9 cellular contexts compared by ENCODE assay signal in genomic region chr16:84751947-84752346, GRCh38. TPM values are rescaled to one million over a fixed set of nuclear protein-coding genes. Genes with fewer than 3 reads are reported as not detected.
A peak's percentile ranks its signal among the peaks of the same experiment; 100 is the strongest.
DNase-seq lines count a peak whose midpoint lies in the region; ATAC-seq, FAIRE-seq and TF ChIP-seq lines count a peak whose summit lies in the region.
"Had no signal": no experiment of that assay in that cellular context is flagged by ENCODE, and none has a peak within 500 bp of the region (broad histone marks: within the 10 kb centered on the region; RNA-seq: fewer than 3 reads in every experiment).

No MANE protein-coding gene starts in this region.

- H3K4me3 Mint-ChIP-seq in IgD-negative memory B cell: peak overlapping the region in 2 of 4 donors; percentile 33 to 75
- H3K4me3 Mint-ChIP-seq in type B pancreatic cell: peak overlapping the region; percentile 11

- H3K27ac Mint-ChIP-seq in IgD-negative memory B cell: peak overlapping the region; percentile 68 to 85 (median 76)
- H3K27ac Mint-ChIP-seq in type B pancreatic cell: peak overlapping the region; percentile 30

- peak; percentile 12 to 26 for DNase-seq in stimulated activated CD4-positive, alpha-beta T cell treated with anti-CD3 and anti-CD28 coated beads, Interleukin-12 subunit alpha, Interleukin-12 subunit beta, amount 100 ng/mL, for 24 hours (ENCODE audit: low read depth in 2 of 2)
- no peak for DNase-seq in stimulated activated CD4-positive, alpha-beta T cell treated with anti-CD3 and anti-CD28 coated beads, Interleukin-4, amount 100 ng/mL, for 4 hours
- DNase-seq in brain pericyte (ENCODE audit: low read depth, low spot score) (peak; percentile 24), type B pancreatic cell (ENCODE audit: extremely low spot score, unreplicated experiment) (no peak), cortex of kidney (lab: John Stamatoyannopoulos, UW) (no peak), left ventricle myocardium superior (no peak), HTR-8/SVneo (ENCODE audit: insufficient read length, low spot score) (no peak)

- H3K9me3 Mint-ChIP-seq in IgD-negative memory B cell: no peaks in the 10 kb centered on the region
- H3K9me3 Mint-ChIP-seq in type B pancreatic cell: no peaks in the 10 kb centered on the region

- TF ChIP-seq CTCF in type B pancreatic cell (conservative IDR thresholded peaks at IDR 0.05): no peak

- no peak for ATAC-seq in left ventricle myocardium superior

- H3K27me3 Mint-ChIP-seq in IgD-negative memory B cell: no peaks in the 10 kb centered on the region
- H3K27me3 Mint-ChIP-seq in type B pancreatic cell: no peaks in the 10 kb centered on the region

- H3K4me1 Mint-ChIP-seq in IgD-negative memory B cell (peaks cover 41 to 54% (median 54%) of the 10 kb centered on the region in 3 donors), type B pancreatic cell (ENCODE audit: unreplicated experiment) (peaks cover 44% of the 10 kb centered on the region)

- H3K36me3 Mint-ChIP-seq in IgD-negative memory B cell (peaks cover 2% of the 10 kb centered on the region), type B pancreatic cell (peaks cover 7% of the 10 kb centered on the region)

- no peak for FAIRE-seq in HTR-8/SVneo (lab: Jason Lieb, UNC)
- FAIRE-seq: keratinocyte had no signal

- intact Hi-C loops in left ventricle myocardium superior (cut with micrococcal nuclease): loop anchor here (10.0 kb wide), 1 partner anchor 203 kb away; no protein-coding TSS in a partner anchor

RNA-seq across cellular contexts. Expression of gene USP10, which starts 52.1 kb away (rescaled TPM):
- 95.8 TPM for polyA plus RNA-seq in IgD-negative memory B cell
- 97.7 and 110 TPM in 2 replicates for total RNA-seq in type B pancreatic cell (ENCODE audit: low replicate concordance)
- total RNA-seq in left ventricle myocardium superior: 74.5 TPM

Comparison
In these comparisons a context has a peak if more than half of its experiments do, and no peak if none do; other contexts are left out.
1. DNase-seq: peak in stimulated activated CD4-positive, alpha-beta T cell treated with anti-CD3 and anti-CD28 coated beads, Interleukin-12 subunit alpha, Interleukin-12 subunit beta, amount 100 ng/mL, for 24 hours (2 of 2) and brain pericyte (single experiment); none in stimulated activated CD4-positive, alpha-beta T cell treated with anti-CD3 and anti-CD28 coated beads, Interleukin-4, amount 100 ng/mL, for 4 hours (0 of 2), type B pancreatic cell (single experiment), cortex of kidney (single experiment), left ventricle myocardium superior (single experiment) and HTR-8/SVneo (single experiment).